17 cellular contexts compared by ENCODE assay signal in genomic region chr1:171160611-171161354, GRCh38. TPM values are rescaled to one million over a fixed set of nuclear protein-coding genes. Genes with fewer than 3 reads are reported as not detected.
DNase-seq lines count a peak whose midpoint lies in the region; ATAC-seq and TF ChIP-seq lines count a peak whose summit lies in the region.
"Had no signal": no experiment of that assay in that cellular context is flagged by ENCODE, and none has a peak within 500 bp of the region (broad histone marks: within the 10 kb centered on the region; RNA-seq: fewer than 3 reads in every experiment).

No MANE protein-coding gene starts in this region.

- peak; percentile 27 for DNase-seq in epithelial cell of proximal tubule (ENCODE audit: low read depth)
- DNase-seq in left lung: no peak
- no peak for DNase-seq in stomach
- no peak for DNase-seq in activated CD4-positive, alpha-beta T cell treated with anti-CD3 and anti-CD28 coated beads for 48 hours
- no peak for DNase-seq in activated naive CD4-positive, alpha-beta T cell treated with anti-CD3 and anti-CD28 coated beads, Interleukin-2, amount 50 U/mL, for 72 hours (ENCODE audit: low spot score in 2 of 2)
- DNase-seq in cerebellar cortex (ENCODE audit: low spot score): no peak
- no peak for DNase-seq in NCI-H1048 (lab: John Stamatoyannopoulos, UW)
- DNase-seq: activated CD8-positive, alpha-beta T cell treated with anti-CD3 and anti-CD28 coated beads for 36 hours; hippocampal formation; lower lobe of right lung; NCI-H2081; nephron progenitor cell; PC-9; stimulated activated CD4-positive, alpha-beta T cell treated with anti-CD3 and anti-CD28 coated beads, Interleukin-4, amount 100 ng/mL, for 4 hours had no signal

- peaks cover 0 to 4% of the 10 kb centered on the region in 2 donors for H3K9me3 Mint-ChIP-seq in activated naive CD4-positive, alpha-beta T cell treated with anti-CD3 and anti-CD28 coated beads, Interleukin-2, amount 50 U/mL, for 72 hours
- H3K9me3 Mint-ChIP-seq: activated CD8-positive, alpha-beta T cell treated with anti-CD3 and anti-CD28 coated beads for 36 hours; nephron progenitor cell had no signal

- no peak for TF ChIP-seq POLR2A in stomach (IDR thresholded peaks at IDR 0.05)

- peak overlapping the region in 1 of 2 donors; percentile 44 for H3K27ac ChIP-seq in left lung
- H3K27ac ChIP-seq in stomach: peak overlapping the region in 3 of 5 donors; percentile 30 to 70 (median 60)
- H3K27ac ChIP-seq: lower lobe of right lung, PC-9 had no signal

- ATAC-seq in HG03432 (IDR thresholded peaks at IDR 0.05; ENCODE audit: unreplicated experiment) (peak; percentile 16), left lung (peak; percentile 43)
- ATAC-seq in activated naive CD4-positive, alpha-beta T cell treated with anti-CD3 and anti-CD28 coated beads, Interleukin-2, amount 50 U/mL, for 72 hours: no peak
- ATAC-seq: activated CD8-positive, alpha-beta T cell treated with anti-CD3 and anti-CD28 coated beads for 36 hours; esophagus mucosa had no signal

- 61 to 81% (median 65%) methylated on average over 4 of the region's 4 CpGs for WGBS in stomach, 5 donors

- intact Hi-C loops in left lung (cut with DNase I) (no loop called here), stomach (cut with DNase I; ENCODE audit: low total_unique reads) (no loop called here)

- no peaks in the 10 kb centered on the region for H3K9me3 ChIP-seq in left lung
- no peaks in the 10 kb centered on the region for H3K9me3 ChIP-seq in stomach
- H3K9me3 ChIP-seq: lower lobe of right lung had no signal

- TF ChIP-seq CTCF in epithelial cell of proximal tubule (conservative IDR thresholded peaks at IDR 0.05; ENCODE audit: low read depth, low read length) (no peak), left lung (IDR thresholded peaks at IDR 0.05) (no peak), stomach (IDR thresholded peaks at IDR 0.05) (no peak)

- H3K4me3 ChIP-seq in epithelial cell of proximal tubule (ENCODE audit: low read depth, low read length): no peak overlapping the region
- no peak overlapping the region for H3K4me3 ChIP-seq in left lung
- no peak overlapping the region for H3K4me3 ChIP-seq in stomach
- H3K4me3 ChIP-seq: lower lobe of right lung, PC-9 had no signal

- no peaks in the 10 kb centered on the region for H3K36me3 Mint-ChIP-seq in activated naive CD4-positive, alpha-beta T cell treated with anti-CD3 and anti-CD28 coated beads, Interleukin-2, amount 50 U/mL, for 72 hours

- no peak overlapping the region for H3K27ac Mint-ChIP-seq in activated naive CD4-positive, alpha-beta T cell treated with anti-CD3 and anti-CD28 coated beads, Interleukin-2, amount 50 U/mL, for 72 hours
- H3K27ac Mint-ChIP-seq: activated CD8-positive, alpha-beta T cell treated with anti-CD3 and anti-CD28 coated beads for 36 hours; nephron progenitor cell had no signal

- no peaks in the 10 kb centered on the region for H3K36me3 ChIP-seq in left lung
- no peaks in the 10 kb centered on the region for H3K36me3 ChIP-seq in stomach
- H3K36me3 ChIP-seq: lower lobe of right lung had no signal

- H3K27me3 ChIP-seq in left lung (no peaks in the 10 kb centered on the region), stomach (no peaks in the 10 kb centered on the region)

- no peak for TF ChIP-seq EP300 in stomach (IDR thresholded peaks at IDR 0.05)

- H3K4me1 ChIP-seq in left lung (no peaks in the 10 kb centered on the region), stomach (peaks cover 6 to 27% (median 14%) of the 10 kb centered on the region in 4 donors)
- H3K4me1 ChIP-seq: lower lobe of right lung had no signal

RNA-seq across cellular contexts. Expression of gene FMO2, which starts 24.3 kb away (rescaled TPM):
- not detected in 2 replicates for total RNA-seq in epithelial cell of proximal tubule
- 10 to 100 TPM; 33.9 to 63.4 TPM for total RNA-seq in left lung
- 10 to 100 TPM in 2 of 5 donors, 1 to 10 TPM in 2, not detected in 1; 5.1 to 47.3 (median 9.6) TPM for total RNA-seq in stomach
- polyA plus RNA-seq in stomach: 1 to 10 TPM; 2.8 to 5.8 (median 5.2) TPM
- not detected for total RNA-seq in activated naive CD4-positive, alpha-beta T cell treated with anti-CD3 and anti-CD28 coated beads, Interleukin-2, amount 50 U/mL, for 72 hours
- total RNA-seq: activated CD8-positive, alpha-beta T cell treated with anti-CD3 and anti-CD28 coated beads for 36 hours; HT1080; PC-9 had no signal

Comparison
In these comparisons a context has a peak if more than half of its experiments do, and no peak if none do; other contexts are left out.
1. ATAC-seq: peak in HG03432 (single experiment) and left lung (single experiment); none in activated naive CD4-positive, alpha-beta T cell treated with anti-CD3 and anti-CD28 coated beads, Interleukin-2, amount 50 U/mL, for 72 hours (0 of 2).